ENCODE assay signal across 26 cellular contexts in the genomic region with DNA sequence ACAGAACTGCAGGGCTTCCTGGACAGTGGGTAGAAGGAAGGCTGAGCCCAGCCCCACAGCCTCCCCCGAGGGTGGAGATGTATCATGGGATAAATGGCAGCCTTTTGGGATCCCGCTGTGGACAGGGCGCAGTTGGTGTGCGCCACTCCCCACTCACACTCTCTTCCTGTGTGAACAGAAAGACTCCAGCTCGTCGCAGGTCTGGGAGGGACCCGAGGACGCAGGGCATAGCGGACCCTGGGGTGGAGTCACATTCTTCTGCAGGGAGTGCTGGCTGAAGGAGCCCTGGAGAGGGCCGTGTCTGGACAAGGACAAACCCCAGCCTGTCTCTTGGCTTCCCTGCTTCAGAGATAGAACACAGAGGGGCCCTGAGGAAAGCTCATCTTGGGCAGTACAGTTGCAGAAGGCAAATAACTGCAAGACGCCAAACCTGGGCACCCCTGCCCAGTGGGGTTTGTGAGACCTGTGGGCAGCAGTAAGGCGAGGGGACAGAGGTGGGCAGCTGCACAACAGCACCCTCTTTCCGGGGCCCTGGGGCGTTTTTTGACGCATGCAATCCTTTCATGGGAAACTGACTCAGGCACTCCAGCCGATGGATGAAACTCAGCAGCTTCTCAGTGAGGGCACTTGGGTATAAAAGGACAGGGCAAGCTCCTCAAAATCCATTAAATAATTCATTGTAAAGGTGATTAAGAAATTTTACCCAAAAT.
DNase-seq lines count a peak whose midpoint lies in the region; ATAC-seq and TF ChIP-seq lines count a peak whose summit lies in the region.
"Had no signal": no experiment of that assay in that cellular context is flagged by ENCODE, and none has a peak within 500 bp of the region (broad histone marks: within the 10 kb centered on the region; RNA-seq: fewer than 3 reads in every experiment).

No MANE protein-coding gene starts in this region.

- no peak overlapping the region for H3K4me3 ChIP-seq in osteoblast (ENCODE audit: insufficient read depth, low read length)
- no peak overlapping the region for H3K4me3 ChIP-seq in urinary bladder (ENCODE audit: low read depth, low read length)
- H3K4me3 ChIP-seq: body of pancreas, skin epidermis, uterus had no signal

- DNase-seq in Right ventricle myocardium superior (peak; percentile 24), left ventricle myocardium superior (no peak), foreskin keratinocyte (peak; percentile 19 to 63), osteoblast (ENCODE audit: insufficient read length, low spot score, missing footprints) (peak; percentile 52), HuH-7.5 (ENCODE audit: low spot score) (no peak), AML-193 (lab: John Stamatoyannopoulos, UW) (no peak)
- no peak for DNase-seq in activated CD4-positive, CD25-positive, alpha-beta regulatory T cell treated with anti-CD3 and anti-CD28 coated beads, Interleukin-2, amount 50 U/mL, for 72 hours
- DNase-seq: activated T-cell treated with anti-CD3 and anti-CD28 coated beads for 4 hours, DMS79, GDM1, GOT3, head of caudate nucleus, HFFc6, Karpas-422, NCI-H146, NCI-H2107, NCI-H446 treated with DMSO at 0.1 percent for 48 hours, NCI-H82, substantia nigra, T-helper 1 cell, uterus had no signal

- no peak overlapping the region for H2AFZ ChIP-seq in osteoblast (ENCODE audit: low read length)

- intact Hi-C loops in Right ventricle myocardium superior (cut with DNase I), result no loop called here
- intact Hi-C loops in left ventricle myocardium superior (cut with micrococcal nuclease), result no loop called here

- H3K79me2 ChIP-seq in osteoblast (ENCODE audit: insufficient read depth, low read length), result no peaks in the 10 kb centered on the region

- ATAC-seq in Right ventricle myocardium superior (ENCODE audit: poor library complexity) (no peak), left ventricle myocardium superior (no peak), foreskin keratinocyte (no peak)
- ATAC-seq: activated CD4-positive, CD25-positive, alpha-beta regulatory T cell treated with anti-CD3 and anti-CD28 coated beads, Interleukin-2, amount 50 U/mL, for 24 hours; body of pancreas had no signal

- H3K27ac ChIP-seq in foreskin keratinocyte, result no peak overlapping the region
- no peak overlapping the region for H3K27ac ChIP-seq in osteoblast (ENCODE audit: low read depth, low read length)
- peak overlapping the region; percentile 11 for H3K27ac ChIP-seq in urinary bladder (ENCODE audit: low read depth)
- H3K27ac ChIP-seq: body of pancreas, neutrophil, skin epidermis, uterus had no signal

- H3K9me3 ChIP-seq in osteoblast (ENCODE audit: low read depth, low read length), result no peaks in the 10 kb centered on the region
- H3K9me3 ChIP-seq: body of pancreas, neutrophil, uterus had no signal

- no peaks in the 10 kb centered on the region for H4K20me1 ChIP-seq in osteoblast (ENCODE audit: insufficient read depth, low read length)

- peaks cover 7% of the 10 kb centered on the region for H3K4me1 ChIP-seq in foreskin keratinocyte
- no peaks in the 10 kb centered on the region for H3K4me1 ChIP-seq in osteoblast (ENCODE audit: insufficient read depth, low read length)
- H3K4me1 ChIP-seq in urinary bladder (ENCODE audit: insufficient read depth), result no peaks in the 10 kb centered on the region
- H3K4me1 ChIP-seq: body of pancreas, uterus had no signal

- H3K4me2 ChIP-seq in osteoblast (ENCODE audit: insufficient read depth, low read length), result no peak overlapping the region

- H3K36me3 ChIP-seq in osteoblast (ENCODE audit: insufficient read depth, low read length) (peaks cover 7% of the 10 kb centered on the region), urinary bladder (ENCODE audit: insufficient read depth) (peaks cover 6% of the 10 kb centered on the region)
- H3K36me3 ChIP-seq: uterus had no signal

- H3K27me3 ChIP-seq in foreskin keratinocyte, result no peaks in the 10 kb centered on the region
- H3K27me3 ChIP-seq in osteoblast (ENCODE audit: insufficient read depth, low read length), result no peaks in the 10 kb centered on the region
- H3K27me3 ChIP-seq: body of pancreas, neutrophil, uterus had no signal

- WGBS in urinary bladder, result 82% methylated on average over 16 of the region's 16 CpGs

- TF ChIP-seq CTCF in foreskin keratinocyte (conservative IDR thresholded peaks at IDR 0.05) (no peak), osteoblast (IDR thresholded peaks at IDR 0.05; ENCODE audit: extremely low read depth, low read depth, low read length) (no peak)

Comparison
In these comparisons a context has a peak if more than half of its experiments do, and no peak if none do; other contexts are left out.
1. DNase-seq: peak in Right ventricle myocardium superior (single experiment), foreskin keratinocyte (2 of 2) and osteoblast (single experiment); none in left ventricle myocardium superior (single experiment), activated CD4-positive, CD25-positive, alpha-beta regulatory T cell treated with anti-CD3 and anti-CD28 coated beads, Interleukin-2, amount 50 U/mL, for 72 hours (single experiment), HuH-7.5 (single experiment) and AML-193 (0 of 2).